1 cellular context compared by ENCODE assay signal in the genomic region with DNA sequence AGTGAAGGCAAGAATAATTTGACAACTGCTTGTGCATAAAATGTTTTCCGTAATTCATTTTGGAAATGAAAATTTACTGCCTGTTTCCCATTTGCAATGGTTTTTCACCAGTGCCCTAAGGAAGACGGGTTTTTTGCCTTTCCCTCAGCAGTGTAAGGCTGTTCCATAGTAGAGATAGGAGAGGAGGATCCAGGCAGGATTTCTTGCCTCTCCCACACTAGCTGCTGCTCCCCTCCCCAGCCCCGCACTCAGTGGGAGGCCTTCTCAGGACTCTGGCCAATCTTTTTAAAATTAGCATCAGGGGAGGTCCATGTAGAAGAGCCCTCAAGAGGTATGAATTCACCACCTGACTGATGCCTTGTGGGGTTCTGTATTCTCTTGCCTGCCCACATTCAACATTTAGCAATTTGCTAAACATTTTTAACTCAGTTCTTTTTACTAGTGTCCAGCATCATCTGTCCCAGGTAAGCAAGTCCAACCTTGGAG.
TF ChIP-seq lines count a peak whose summit lies in the region.

No MANE protein-coding gene starts in this region.

TF ChIP-seq in HEK293, 187 proteins besides CTCF, POLR2A, EP300 and RAD21:
- peak; percentile 93 for TF ChIP-seq GLIS1 (tag by site-specific recombination; IDR thresholded peaks at IDR 0.05)
